ENCODE assay signal across 24 cellular contexts in the genomic region with DNA sequence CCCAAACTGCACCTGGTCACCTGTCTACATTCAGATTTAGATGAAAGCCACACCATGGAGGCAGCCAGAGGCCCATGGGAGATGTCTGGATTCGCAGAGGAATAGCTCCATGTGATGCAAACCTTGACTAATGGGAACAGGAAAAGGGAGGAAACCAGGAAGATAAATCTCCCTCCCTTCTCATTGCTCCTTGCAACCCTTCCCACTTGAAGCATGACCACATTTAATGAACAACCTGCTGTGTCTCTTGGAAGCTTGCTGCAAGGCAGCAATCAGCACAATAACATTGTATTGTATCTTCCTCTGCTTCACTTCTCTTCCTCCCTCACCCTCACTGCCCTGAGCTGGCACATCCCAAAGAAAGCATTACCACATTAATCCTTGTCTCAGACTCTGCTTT. TPM values are rescaled to one million over a fixed set of nuclear protein-coding genes. Genes with fewer than 3 reads are reported as not detected.
A peak's percentile ranks its signal among the peaks of the same experiment; 100 is the strongest.
DNase-seq lines count a peak whose midpoint lies in the region; FAIRE-seq and TF ChIP-seq lines count a peak whose summit lies in the region.
"Had no signal": no experiment of that assay in that cellular context is flagged by ENCODE, and none has a peak within 500 bp of the region (broad histone marks: within the 10 kb centered on the region; RNA-seq: fewer than 3 reads in every experiment).

No MANE protein-coding gene starts in this region.

- H3K4me3 Mint-ChIP-seq in astrocyte (ENCODE audit: unreplicated experiment) = no peak overlapping the region
- H3K4me3 Mint-ChIP-seq: activated CD8-positive, alpha-beta T cell treated with anti-CD3 and anti-CD28 coated beads, Interleukin-2, amount 10 ng/mL, durations not matched to agents 7 days and 5 days; activated T-cell treated with anti-CD3 and anti-CD28 coated beads, Interleukin-2, amount 50 U/mL, for 24 hours had no signal

- H3K27me3 ChIP-seq in mammary epithelial cell (ENCODE audit: insufficient read depth, low read length) = peaks cover 2% of the 10 kb centered on the region
- H3K27me3 ChIP-seq in breast epithelium = no peaks in the 10 kb centered on the region
- no peaks in the 10 kb centered on the region for H3K27me3 ChIP-seq in astrocyte (ENCODE audit: insufficient read depth, low read length)
- H3K27me3 ChIP-seq: esophagus muscularis mucosa, upper lobe of right lung had no signal

- no peak overlapping the region for H3K27ac ChIP-seq in mammary epithelial cell (ENCODE audit: insufficient read depth, low read depth, low read length)
- no peak overlapping the region for H3K27ac ChIP-seq in breast epithelium
- H3K27ac ChIP-seq in astrocyte (ENCODE audit: low read depth, low read length) = no peak overlapping the region
- H3K27ac ChIP-seq: A549, RWPE1, upper lobe of right lung had no signal

- FAIRE-seq in astrocyte (lab: Jason Lieb, UNC) (no peak), D721Med (lab: Jason Lieb, UNC) (no peak)
- FAIRE-seq: A549, K562 had no signal

- peaks cover 2% of the 10 kb centered on the region for H3K9me3 Mint-ChIP-seq in astrocyte (ENCODE audit: unreplicated experiment)
- H3K9me3 Mint-ChIP-seq: activated T-cell treated with anti-CD3 and anti-CD28 coated beads, Interleukin-2, amount 50 U/mL, for 24 hours had no signal

- intact Hi-C loops in mammary epithelial cell (cut with micrococcal nuclease) (no loop called here), breast epithelium (cut with DNase I; ENCODE audit: low total_unique reads) (no loop called here)

- H3K9me3 ChIP-seq in mammary epithelial cell (replicated peaks; ENCODE audit: insufficient read depth, low read length) (no peaks in the 10 kb centered on the region), breast epithelium (no peaks in the 10 kb centered on the region), astrocyte (ENCODE audit: insufficient read depth, low read depth, low read length) (no peaks in the 10 kb centered on the region)
- H3K9me3 ChIP-seq: A549, esophagus muscularis mucosa, upper lobe of right lung had no signal

- H3K27me3 Mint-ChIP-seq in astrocyte (ENCODE audit: low read depth, unreplicated experiment) = peaks cover 1% of the 10 kb centered on the region

- 100% methylated on average over 1 of the region's 1 CpG for WGBS in mammary epithelial cell (ENCODE audit: low coverage, missing lambda C conversion rate)

- H3K4me2 ChIP-seq in mammary epithelial cell (ENCODE audit: insufficient read depth, low read depth, low read length) = no peak overlapping the region
- H3K4me2 ChIP-seq in astrocyte (ENCODE audit: low read length) = no peak overlapping the region
- H3K4me2 ChIP-seq: A549 had no signal

- no peak for TF ChIP-seq POLR2A in breast epithelium (IDR thresholded peaks at IDR 0.05)

- CTCF ChIA-PET in mammary epithelial cell (lab: Charles Lee; ENCODE audit: low non-redundant PET) = no interaction called here

- H3K9ac ChIP-seq in mammary epithelial cell (ENCODE audit: insufficient read depth, low read length) (no peak overlapping the region), astrocyte (ENCODE audit: low read length) (no peak overlapping the region)

- BruUV-seq in mammary epithelial cell (replicated peaks; lab: Mats Ljungman, UMichigan) = no TSS peak

- H3K27ac Mint-ChIP-seq in astrocyte (ENCODE audit: unreplicated experiment) = peak overlapping the region; percentile 1
- H3K27ac Mint-ChIP-seq: activated CD8-positive, alpha-beta T cell treated with anti-CD3 and anti-CD28 coated beads, Interleukin-2, amount 10 ng/mL, durations not matched to agents 7 days and 5 days; activated T-cell treated with anti-CD3 and anti-CD28 coated beads, Interleukin-2, amount 50 U/mL, for 24 hours had no signal

- DNase-seq in mammary epithelial cell = no peak
- DNase-seq in breast epithelium (ENCODE audit: low spot score in 2 of 2) = no peak
- peak; percentile 72 for DNase-seq in astrocyte (ENCODE audit: low read depth)
- peak; percentile 99 for DNase-seq in kidney glomerular epithelial cell (lab: John Stamatoyannopoulos, UW)
- no peak for DNase-seq in NCI-H1930 (lab: John Stamatoyannopoulos, UW)
- no peak for DNase-seq in mucosa of gallbladder (ENCODE audit: low spot score)
- DNase-seq in D721Med (ENCODE audit: insufficient read length, low spot score) = no peak
- no peak for DNase-seq in midbrain (lab: John Stamatoyannopoulos, UW)
- DNase-seq: activated CD8-positive, alpha-beta T cell treated with anti-CD3 and anti-CD28 coated beads, Interleukin-2, amount 10 ng/mL, durations not matched to agents 7 days and 5 days; activated naive CD4-positive, alpha-beta T cell; activated T-cell treated with anti-CD3 and anti-CD28 coated beads, Interleukin-2, amount 50 U/mL, for 24 hours; C1 segment of cervical spinal cord; effector CD4-positive, alpha-beta T cell; NCI-H1694; NCI-H510A; occipital lobe; stimulated activated CD8-positive, alpha-beta memory T cell treated with anti-CD3 and anti-CD28 coated beads, Interleukin-4, amount 100 ng/mL, for 48 hours; upper lobe of right lung had no signal

- no peak overlapping the region for H3K4me3 ChIP-seq in mammary epithelial cell (replicated peaks in 1 of 3; ENCODE audit: insufficient read depth in 1 of 3, low read depth in 2 of 3, low read length in 3 of 3)
- H3K4me3 ChIP-seq in breast epithelium = no peak overlapping the region
- H3K4me3 ChIP-seq in astrocyte (ENCODE audit: insufficient read depth, low read depth, low read length) = no peak overlapping the region
- H3K4me3 ChIP-seq: A549, esophagus muscularis mucosa, K562, upper lobe of right lung had no signal

- in situ Hi-C loops in mammary epithelial cell (cut with MboI; ENCODE audit: low sequenced_read_pairs in 2 of 2) = no loop called here

- dilution Hi-C loops in mammary epithelial cell (cut with HindIII; ENCODE audit: low sequenced_read_pairs) = no loop called here

- no peak for TF ChIP-seq CTCF in mammary epithelial cell (conservative IDR thresholded peaks at IDR 0.05 in 1 of 2, IDR thresholded peaks at IDR 0.05 in 1 of 2; ENCODE audit: extremely low read depth in 1 of 2, insufficient read depth in 1 of 2, low read depth in 1 of 2, low read length in 2 of 2)
- no peak for TF ChIP-seq CTCF in breast epithelium (IDR thresholded peaks at IDR 0.05)
- TF ChIP-seq CTCF in astrocyte (IDR thresholded peaks at IDR 0.05; ENCODE audit: insufficient read depth, low read depth, low read length) = no peak
- TF ChIP-seq CTCF in D721Med (IDR thresholded peaks at IDR 0.05; ENCODE audit: insufficient read depth, missing control alignments) = no peak

- H4K20me1 ChIP-seq in mammary epithelial cell (ENCODE audit: insufficient read depth, low read length) = no peaks in the 10 kb centered on the region
- H4K20me1 ChIP-seq in astrocyte (ENCODE audit: insufficient read depth, low read length) = no peaks in the 10 kb centered on the region

- peak overlapping the region; percentile 4 for H2AFZ ChIP-seq in mammary epithelial cell (ENCODE audit: low read depth, low read length)
- no peak overlapping the region for H2AFZ ChIP-seq in astrocyte (ENCODE audit: low read depth, low read length)

- no peaks in the 10 kb centered on the region for H3K36me3 Mint-ChIP-seq in astrocyte (ENCODE audit: low read depth, unreplicated experiment)

- peaks cover 36% of the 10 kb centered on the region for H3K4me1 Mint-ChIP-seq in astrocyte (ENCODE audit: low read depth, unreplicated experiment)

- H3K36me3 ChIP-seq in mammary epithelial cell (ENCODE audit: insufficient read depth, low read length) = no peaks in the 10 kb centered on the region
- H3K36me3 ChIP-seq in breast epithelium = no peaks in the 10 kb centered on the region
- no peaks in the 10 kb centered on the region for H3K36me3 ChIP-seq in astrocyte (ENCODE audit: insufficient read depth, low read length)
- H3K36me3 ChIP-seq: esophagus muscularis mucosa, upper lobe of right lung had no signal

- H3K4me1 ChIP-seq in mammary epithelial cell (ENCODE audit: insufficient read depth, low read length) = peaks cover 4% of the 10 kb centered on the region
- no peaks in the 10 kb centered on the region for H3K4me1 ChIP-seq in breast epithelium
- H3K4me1 ChIP-seq in astrocyte (ENCODE audit: insufficient read depth, low read length) = peaks cover 11% of the 10 kb centered on the region

- H3K79me2 ChIP-seq in mammary epithelial cell (ENCODE audit: insufficient read depth, low read length) (no peaks in the 10 kb centered on the region), astrocyte (ENCODE audit: insufficient read depth, low read length) (no peaks in the 10 kb centered on the region)

RNA-seq across cellular contexts. Expression of a gene that starts 42.5 kb away (rescaled TPM):
- total RNA-seq in mammary epithelial cell = under 1 TPM in 1 of 2 donors, not detected in 1; 0.17 TPM
- 0.01 TPM for polyA plus RNA-seq in mammary epithelial cell
- not detected for polyA minus RNA-seq in mammary epithelial cell
- total RNA-seq in breast epithelium = not detected
- 0.09 TPM in 1 of 2 replicates, not detected in the other for total RNA-seq in astrocyte
- total RNA-seq in mucosa of gallbladder = not detected
- total RNA-seq: activated CD8-positive, alpha-beta T cell treated with anti-CD3 and anti-CD28 coated beads, Interleukin-2, amount 10 ng/mL, durations not matched to agents 7 days and 5 days; cerebellum; K562; liver had no signal
- polyA plus RNA-seq: liver had no signal

RNA-seq across cellular contexts. Expression of a gene that starts 44.8 kb away (rescaled TPM):
- total RNA-seq in mammary epithelial cell = 10 to 100 TPM; 32.5 to 54.0 TPM
- 12.9 TPM for polyA plus RNA-seq in mammary epithelial cell
- 39.3 TPM for polyA minus RNA-seq in mammary epithelial cell
- 1 to 10 TPM in 2 of 3 donors, under 1 TPM in 1; 0.32 to 5.1 (median 3.9) TPM for total RNA-seq in breast epithelium
- 45.2 and 51.4 TPM in 2 replicates for total RNA-seq in astrocyte
- 5.6 TPM for total RNA-seq in mucosa of gallbladder

Comparison
In these comparisons a context has a peak if more than half of its experiments do, and no peak if none do; other contexts are left out.
1. DNase-seq: peak in astrocyte (single experiment) and kidney glomerular epithelial cell (single experiment); none in mammary epithelial cell (single experiment), breast epithelium (0 of 2), NCI-H1930 (0 of 2), mucosa of gallbladder (single experiment), D721Med (single experiment) and midbrain (single experiment).